Comparison of ENCODE assay signal across 35 cellular contexts in the genomic region with DNA sequence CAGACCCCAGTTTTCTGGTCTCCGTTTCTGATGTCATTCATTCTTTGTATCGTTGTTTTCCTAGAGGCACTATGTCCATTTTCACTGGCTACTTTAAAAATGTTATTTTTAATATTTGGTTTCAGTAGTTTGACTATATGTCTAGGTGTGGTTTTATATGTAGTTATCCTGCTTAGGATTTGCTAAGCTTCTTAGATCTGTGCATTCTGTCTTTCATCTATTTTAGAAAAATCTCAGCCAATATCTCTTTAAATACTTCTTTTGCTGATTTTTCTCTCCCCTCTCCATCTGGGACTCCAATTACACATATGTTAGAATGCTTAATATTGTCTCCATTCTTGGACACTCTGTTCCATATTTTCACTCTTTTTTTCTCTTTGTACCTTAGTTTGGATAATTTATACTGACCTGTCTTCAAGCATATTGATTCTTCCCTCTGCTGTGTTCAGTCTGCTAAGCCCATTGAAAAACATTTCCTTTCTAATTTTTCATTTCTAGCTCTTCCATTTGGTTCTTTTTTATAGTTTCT.
"Had no signal": no experiment of that assay in that cellular context is flagged by ENCODE, and none has a peak within 500 bp of the region (broad histone marks: within the 10 kb centered on the region; RNA-seq: fewer than 3 reads in every experiment).

No MANE protein-coding gene starts in this region.

- H3K4me3 ChIP-seq: MG63 had no signal

- H3K27me3 ChIP-seq: MG63 had no signal

- H3K9me3 ChIP-seq: MG63 had no signal

- H3K36me3 ChIP-seq: MG63 had no signal

- DNase-seq: Karpas-422, Kasumi-1, MG63, MM.1S, MV-4-11, NCI-H1048, NCI-H1092, NCI-H1092 treated with DMSO at 0.1 percent for 48 hours, NCI-H1105, NCI-H1105 treated with DMSO at 0.1 percent for 48 hours, NCI-H1417, NCI-H1417 treated with DMSO at 0.1 percent for 48 hours, NCI-H1436, NCI-H1436 treated with DMSO at 0.1 percent for 48 hours, NCI-H146, NCI-H1694, NCI-H1694 treated with DMSO at 0.1 percent for 48 hours, NCI-H187, NCI-H187 treated with DMSO at 0.1 percent for 48 hours, NCI-H1930, NCI-H2029, NCI-H2029 treated with DMSO at 0.1 percent for 48 hours, NCI-H2081, NCI-H2081 treated with DMSO at 0.1 percent for 48 hours, NCI-H2107, NCI-H2171, NCI-H2171 treated with DMSO at 0.1 percent for 48 hours, NCI-H226, NCI-H345, NCI-H446, NCI-H446 treated with DMSO at 0.1 percent for 48 hours, NCI-H510A, NCI-H510A treated with DMSO at 0.1 percent for 48 hours, NCI-H524, NCI-H524 treated with DMSO at 0.1 percent for 48 hours had no signal
